In genomic region chr11:100152751-100153150, GRCh38 we compare ENCODE assay signal across 18 cellular contexts.
DNase-seq lines count a peak whose midpoint lies in the region; ATAC-seq, FAIRE-seq and TF ChIP-seq lines count a peak whose summit lies in the region.
"Had no signal": no experiment of that assay in that cellular context is flagged by ENCODE, and none has a peak within 500 bp of the region (broad histone marks: within the 10 kb centered on the region; RNA-seq: fewer than 3 reads in every experiment).

No MANE protein-coding gene starts in this region.

- H3K36me3 ChIP-seq in CD8-positive, alpha-beta T cell (ENCODE audit: insufficient read depth, low read length) = no peaks in the 10 kb centered on the region
- H3K36me3 ChIP-seq: BLaER1 treated with 17β-estradiol and CSF1 and Interleukin-3, amounts not matched to agents 10 nM and 100 nM had no signal

- TF ChIP-seq CTCF in choroid plexus epithelial cell (conservative IDR thresholded peaks at IDR 0.05; ENCODE audit: low read depth, low read length) (no peak), glutamatergic neuron (IDR thresholded peaks at IDR 0.05; ENCODE audit: partially characterized antibody, unreplicated experiment) (no peak)
- TF ChIP-seq CTCF in CD8-positive, alpha-beta T cell (IDR thresholded peaks at IDR 0.05) = no peak

- CTCF ChIA-PET in CD8-positive, alpha-beta T cell (lab: Charles Lee) = no interaction called here

- in situ Hi-C loops in ACHN (cut with HindIII; ENCODE audit: low pct_ligation_motif_present, low pct_unique_long_range_greater_than_20kb, low sequenced_read_pairs) = no loop called here

- H3K27ac ChIP-seq in CD8-positive, alpha-beta T cell (ENCODE audit: low read depth, low read length) = no peak overlapping the region
- H3K27ac ChIP-seq: BLaER1 treated with 17β-estradiol and CSF1 and Interleukin-3, amounts not matched to agents 10 nM and 100 nM; GM23248 had no signal

- H3K4me1 ChIP-seq in CD8-positive, alpha-beta T cell (ENCODE audit: insufficient read depth, low read length) = no peaks in the 10 kb centered on the region
- H3K4me1 ChIP-seq: BLaER1 treated with 17β-estradiol and CSF1 and Interleukin-3, amounts not matched to agents 10 nM and 100 nM had no signal

- no peak overlapping the region for H3K27ac Mint-ChIP-seq in CD8-positive, alpha-beta T cell
- no peak overlapping the region for H3K27ac Mint-ChIP-seq in glutamatergic neuron (ENCODE audit: unreplicated experiment)

- ATAC-seq in CD8-positive, alpha-beta T cell = no peak
- ATAC-seq: Right ventricle myocardium inferior had no signal

- H3K4me3 Mint-ChIP-seq in CD8-positive, alpha-beta T cell = no peak overlapping the region
- no peak overlapping the region for H3K4me3 Mint-ChIP-seq in glutamatergic neuron (ENCODE audit: unreplicated experiment)

- peaks cover 24% of the 10 kb centered on the region for H3K9me3 Mint-ChIP-seq in CD8-positive, alpha-beta T cell
- H3K9me3 Mint-ChIP-seq in glutamatergic neuron (ENCODE audit: unreplicated experiment) = no peaks in the 10 kb centered on the region

- intact Hi-C loops in CD8-positive, alpha-beta T cell (cut with DNase I, micrococcal nuclease) = loop anchor here in 1 of 2 experiments (10.0 kb wide), 1 partner anchor 58 kb away; no protein-coding TSS in a partner anchor

- no peaks in the 10 kb centered on the region for H3K36me3 Mint-ChIP-seq in CD8-positive, alpha-beta T cell
- no peaks in the 10 kb centered on the region for H3K36me3 Mint-ChIP-seq in glutamatergic neuron (ENCODE audit: unreplicated experiment)

- no peak overlapping the region for H3K4me3 ChIP-seq in choroid plexus epithelial cell (ENCODE audit: low read depth, low read length)
- H3K4me3 ChIP-seq in CD8-positive, alpha-beta T cell (ENCODE audit: low read depth, low read length) = no peak overlapping the region
- H3K4me3 ChIP-seq: BLaER1 treated with 17β-estradiol and CSF1 and Interleukin-3, amounts not matched to agents 10 nM and 100 nM; GM23248 had no signal

- H3K27me3 ChIP-seq in CD8-positive, alpha-beta T cell (ENCODE audit: insufficient read depth, low read length) = no peaks in the 10 kb centered on the region
- H3K27me3 ChIP-seq: BLaER1 treated with 17β-estradiol and CSF1 and Interleukin-3, amounts not matched to agents 10 nM and 100 nM had no signal

- H3K4me1 Mint-ChIP-seq in CD8-positive, alpha-beta T cell (ENCODE audit: low read depth) = no peaks in the 10 kb centered on the region
- peaks cover 11% of the 10 kb centered on the region for H3K4me1 Mint-ChIP-seq in glutamatergic neuron (ENCODE audit: low read depth, unreplicated experiment)

- DNase-seq in ACHN (peak; percentile 51), RCC 7860 (ENCODE audit: low spot score) (no peak), choroid plexus epithelial cell (ENCODE audit: low read depth) (peak; percentile 33), kidney tubule cell (ENCODE audit: low spot score) (peak; percentile 66), glutamatergic neuron (no peak)
- no peak for DNase-seq in stimulated activated CD4-positive, alpha-beta T cell treated with anti-CD3 and anti-CD28 coated beads, Interleukin-15, amount 100 ng/mL, for 24 hours
- no peak for DNase-seq in CD8-positive, alpha-beta T cell
- no peak for DNase-seq in stimulated activated CD4-positive, alpha-beta T cell treated with anti-CD3 and anti-CD28 coated beads, Interleukin-4, amount 100 ng/mL, for 1 hour
- DNase-seq: 8988T, DND-41, GM23248, HCEC 1CT, KBM-7, NCI-H1092, NCI-H510A treated with DMSO at 0.1 percent for 48 hours had no signal

- POLR2A ChIA-PET in CD8-positive, alpha-beta T cell (lab: Charles Lee) = no interaction called here

- H3K27me3 Mint-ChIP-seq in CD8-positive, alpha-beta T cell (ENCODE audit: low read depth) = no peaks in the 10 kb centered on the region
- H3K27me3 Mint-ChIP-seq in glutamatergic neuron (ENCODE audit: unreplicated experiment) = no peaks in the 10 kb centered on the region

- peak; percentile 26 for FAIRE-seq in RCC 7860 (lab: Jason Lieb, UNC)
- FAIRE-seq: GM12892 had no signal

- no peaks in the 10 kb centered on the region for H3K9me3 ChIP-seq in CD8-positive, alpha-beta T cell (ENCODE audit: low read length)

Comparison
In these comparisons a context has a peak if more than half of its experiments do, and no peak if none do; other contexts are left out.
1. DNase-seq: peak in ACHN (single experiment), choroid plexus epithelial cell (single experiment) and kidney tubule cell (single experiment); none in RCC 7860 (single experiment), stimulated activated CD4-positive, alpha-beta T cell treated with anti-CD3 and anti-CD28 coated beads, Interleukin-15, amount 100 ng/mL, for 24 hours (single experiment), CD8-positive, alpha-beta T cell (0 of 7), stimulated activated CD4-positive, alpha-beta T cell treated with anti-CD3 and anti-CD28 coated beads, Interleukin-4, amount 100 ng/mL, for 1 hour (single experiment) and glutamatergic neuron (single experiment).